ENCODE assay signal across 1 cellular context in genomic region chr2:8625399-8626283, GRCh38.
TF ChIP-seq lines count a peak whose summit lies in the region.

No MANE protein-coding gene starts in this region.

TF ChIP-seq in HepG2, 621 proteins besides CTCF, POLR2A, EP300 and RAD21 (continued from another document and continues in another):
- TF ChIP-seq ZHX1 (CRISPR knock-in tag; IDR thresholded peaks at IDR 0.05; ENCODE audit: low read depth) (no peak; the same call in none of the 2 replicates), MIXL1 (CRISPR knock-in tag; IDR thresholded peaks at IDR 0.05) (peak; percentile 95), FOXK2 (IDR thresholded peaks at IDR 0.05) (peak; percentile 68), ATF5 (CRISPR knock-in tag; IDR thresholded peaks at IDR 0.05; ENCODE audit: low read depth) (no peak; the same call in 1 of the 2 replicates), ZUFSP (CRISPR knock-in tag; IDR thresholded peaks at IDR 0.05; ENCODE audit: borderline replicate concordance) (no peak), ZNF326 (CRISPR knock-in tag; IDR thresholded peaks at IDR 0.05; ENCODE audit: borderline replicate concordance) (no peak), MZF1 (CRISPR knock-in tag; IDR thresholded peaks at IDR 0.05; ENCODE audit: borderline replicate concordance) (no peak), SALL1 (CRISPR knock-in tag; IDR thresholded peaks at IDR 0.05) (peak; percentile 97), RBM39 (IDR thresholded peaks at IDR 0.05; ENCODE audit: low read depth, low read length, poor library complexity, severe bottlenecking) (peak; percentile 72), YY1 (IDR thresholded peaks at IDR 0.05; ENCODE audit: insufficient read depth, insufficient replicate concordance, low read depth, low read length) (peak; percentile 81), CHCHD3 (CRISPR knock-in tag; IDR thresholded peaks at IDR 0.05) (peak; percentile 95), HOXA3 (CRISPR knock-in tag; IDR thresholded peaks at IDR 0.05) (peak; percentile 83), PCBP1 (IDR thresholded peaks at IDR 0.05; ENCODE audit: borderline replicate concordance, low read depth, low read length) (0 out of 2 replicates have a peak, but pooled peaks have one; percentile 39), SKIL (CRISPR knock-in tag; IDR thresholded peaks at IDR 0.05; ENCODE audit: borderline replicate concordance) (peak; percentile 41), MBD4 (IDR thresholded peaks at IDR 0.05; ENCODE audit: borderline replicate concordance, low read length) (no peak), MEIS2 (CRISPR knock-in tag; IDR thresholded peaks at IDR 0.05) (peak; percentile 51), ARID4A (CRISPR knock-in tag; IDR thresholded peaks at IDR 0.05; ENCODE audit: borderline replicate concordance) (peak; percentile 89; the same call in 1 of the 2 replicates), PRMT3 (CRISPR knock-in tag; IDR thresholded peaks at IDR 0.05; ENCODE audit: borderline replicate concordance, low read depth) (peak; percentile 63), DDIT3 (CRISPR knock-in tag; IDR thresholded peaks at IDR 0.05) (no peak), TRAFD1 (CRISPR knock-in tag; IDR thresholded peaks at IDR 0.05; ENCODE audit: borderline replicate concordance) (no peak), JUNB (CRISPR knock-in tag; IDR thresholded peaks at IDR 0.05; ENCODE audit: borderline replicate concordance) (peak; percentile 55; the same call in 1 of the 2 replicates), RFX3 (CRISPR knock-in tag; IDR thresholded peaks at IDR 0.05) (no peak), LBX2 (CRISPR knock-in tag; IDR thresholded peaks at IDR 0.05; ENCODE audit: borderline replicate concordance) (no peak; the same call in 1 of the 2 replicates), ZC3H13 (CRISPR knock-in tag; IDR thresholded peaks at IDR 0.05) (peak; percentile 92; the same call in 1 of the 2 replicates), TFE3 (CRISPR knock-in tag; IDR thresholded peaks at IDR 0.05) (peak; percentile 64; the same call in 1 of the 2 replicates), ZNF382 (CRISPR knock-in tag; IDR thresholded peaks at IDR 0.05; ENCODE audit: borderline replicate concordance) (no peak), ZNF782 (CRISPR knock-in tag; IDR thresholded peaks at IDR 0.05; ENCODE audit: borderline replicate concordance) (peak; percentile 76), SAFB2 (CRISPR knock-in tag; IDR thresholded peaks at IDR 0.05; ENCODE audit: borderline replicate concordance, low read depth) (0 out of 2 replicates have a peak, but pooled peaks have one; percentile 3), GABPA (IDR thresholded peaks at IDR 0.05; ENCODE audit: low read depth, low read length) (no peak), GABPA (CRISPR knock-in tag; IDR thresholded peaks at IDR 0.05; ENCODE audit: low read depth) (peak; percentile 49; the same call in 1 of the 2 replicates), BCLAF1 (IDR thresholded peaks at IDR 0.05) (no peak), ZNF205 (CRISPR knock-in tag; IDR thresholded peaks at IDR 0.05) (peak; percentile 82), HNRNPH1 (optimal IDR thresholded peaks at IDR 0.05; ENCODE audit: low read depth, low read length) (no peak), MXD3 (CRISPR knock-in tag; IDR thresholded peaks at IDR 0.05) (no peak; the same call in none of the 2 replicates), ZNF776 (CRISPR knock-in tag; IDR thresholded peaks at IDR 0.05) (peak; percentile 95), ZNF513 (CRISPR knock-in tag; conservative IDR thresholded peaks at IDR 0.05) (no peak), ZNF335 (CRISPR knock-in tag; IDR thresholded peaks at IDR 0.05) (no peak)
